In genomic region chr11:22920939-22921565, GRCh38 we compare ENCODE assay signal across 8 cellular contexts.
A peak's percentile ranks its signal among the peaks of the same experiment; 100 is the strongest.
DNase-seq lines count a peak whose midpoint lies in the region; TF ChIP-seq lines count a peak whose summit lies in the region.

No MANE protein-coding gene starts in this region.

- no peaks in the 10 kb centered on the region for H4K20me1 ChIP-seq in osteoblast (ENCODE audit: insufficient read depth, low read length)

- DNase-seq in AG09309 (ENCODE audit: low read depth): peak; percentile 1
- DNase-seq in GM12864 (ENCODE audit: low read depth): no peak
- DNase-seq in HAP-1 (ENCODE audit: low spot score in 2 of 2): peak; percentile 59 to 75
- peak; percentile 57 for DNase-seq in KBM-7
- peak; percentile 10 to 56 for DNase-seq in SJCRH30
- peak; percentile 25 for DNase-seq in fibroblast of gingiva (ENCODE audit: low read depth)
- peak; percentile 8 for DNase-seq in osteoblast (ENCODE audit: insufficient read length, low spot score, missing footprints)
- no peak for DNase-seq in stimulated activated CD8-positive, alpha-beta memory T cell treated with anti-CD3 and anti-CD28 coated beads, Interleukin-4, amount 100 ng/mL, for 48 hours

- H3K9me3 ChIP-seq in HAP-1 (no peaks in the 10 kb centered on the region), SJCRH30 (replicated peaks) (no peaks in the 10 kb centered on the region), osteoblast (ENCODE audit: low read depth, low read length) (no peaks in the 10 kb centered on the region)

- H3K4me2 ChIP-seq in osteoblast (ENCODE audit: insufficient read depth, low read length): no peak overlapping the region

- H3K4me3 ChIP-seq in AG09309 (ENCODE audit: control insufficient read depth, low read depth, low read length) (no peak overlapping the region), GM12864 (ENCODE audit: low read depth, low read length) (no peak overlapping the region), HAP-1 (no peak overlapping the region), SJCRH30 (no peak overlapping the region), osteoblast (ENCODE audit: insufficient read depth, low read length) (no peak overlapping the region)

- H3K36me3 ChIP-seq in HAP-1 (replicated peaks) (no peaks in the 10 kb centered on the region), SJCRH30 (no peaks in the 10 kb centered on the region), osteoblast (ENCODE audit: insufficient read depth, low read length) (no peaks in the 10 kb centered on the region)

- in situ Hi-C loops in HAP-1 (cut with MboI; ENCODE audit: low sequenced_read_pairs): no loop called here
- in situ Hi-C loops in KBM-7 (cut with MboI; ENCODE audit: low pct_unique_long_range_greater_than_20kb, low sequenced_read_pairs): no loop called here

- no peaks in the 10 kb centered on the region for H3K79me2 ChIP-seq in osteoblast (ENCODE audit: insufficient read depth, low read length)

- H3K27me3 ChIP-seq in HAP-1 (ENCODE audit: low read depth) (no peaks in the 10 kb centered on the region), SJCRH30 (no peaks in the 10 kb centered on the region), osteoblast (ENCODE audit: insufficient read depth, low read length) (no peaks in the 10 kb centered on the region)

- no peak overlapping the region for H2AFZ ChIP-seq in osteoblast (ENCODE audit: low read length)

- TF ChIP-seq CTCF in AG09309 (IDR thresholded peaks at IDR 0.05; ENCODE audit: control insufficient read depth, insufficient read depth, low read depth, low read length, missing control alignments) (peak; percentile 61), GM12864 (IDR thresholded peaks at IDR 0.05; ENCODE audit: low read depth, low read length, missing control alignments) (peak; percentile 72), osteoblast (IDR thresholded peaks at IDR 0.05; ENCODE audit: extremely low read depth, low read depth, low read length) (peak; percentile 61)

- H3K27ac ChIP-seq in SJCRH30 (no peak overlapping the region), osteoblast (ENCODE audit: low read depth, low read length) (no peak overlapping the region)

- H3K4me1 ChIP-seq in HAP-1: no peaks in the 10 kb centered on the region; the same call in 1 of the 2 replicates
- no peaks in the 10 kb centered on the region for H3K4me1 ChIP-seq in SJCRH30
- no peaks in the 10 kb centered on the region for H3K4me1 ChIP-seq in osteoblast (ENCODE audit: insufficient read depth, low read length)

Comparison
In these comparisons a context has a peak if more than half of its experiments do, and no peak if none do; other contexts are left out.
1. DNase-seq: peak in AG09309 (single experiment), HAP-1 (2 of 2), KBM-7 (single experiment), SJCRH30 (2 of 2), fibroblast of gingiva (single experiment) and osteoblast (single experiment); none in GM12864 (single experiment) and stimulated activated CD8-positive, alpha-beta memory T cell treated with anti-CD3 and anti-CD28 coated beads, Interleukin-4, amount 100 ng/mL, for 48 hours (single experiment).
2. Peak in every context shown above with its lines, with median percentiles within 50 percentile points of each other: CTCF ChIP-seq.